Comparison of ENCODE assay signal across 8 cellular contexts in the genomic region with DNA sequence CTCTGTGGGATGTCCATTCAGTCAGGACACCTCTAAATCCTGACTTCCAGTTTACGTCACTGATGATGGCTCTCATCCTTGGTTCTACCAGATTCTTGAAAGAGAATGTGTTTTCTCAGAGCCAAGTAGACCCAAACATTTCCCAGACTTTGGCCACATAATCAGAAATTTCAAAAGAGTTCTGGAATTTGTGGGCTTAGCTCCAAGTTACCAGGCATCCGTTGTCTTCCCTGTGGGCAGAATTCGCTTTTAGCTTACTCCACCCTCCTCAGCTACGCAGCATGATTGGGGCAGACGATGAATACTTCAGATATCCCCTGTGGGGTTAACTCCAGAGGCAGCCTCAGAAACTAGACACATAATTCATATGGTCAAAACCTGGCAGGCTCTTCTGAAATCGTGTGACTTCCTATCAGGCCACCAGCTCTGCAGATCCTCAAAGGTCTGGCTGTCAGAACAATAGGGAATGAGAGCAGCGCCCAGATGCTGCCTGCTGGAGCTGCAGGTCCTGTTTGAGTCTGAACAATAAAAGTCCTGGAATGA. TPM values are rescaled to one million over a fixed set of nuclear protein-coding genes. Genes with fewer than 3 reads are reported as not detected.
DNase-seq lines count a peak whose midpoint lies in the region; ATAC-seq and TF ChIP-seq lines count a peak whose summit lies in the region.

No MANE protein-coding gene starts in this region.

- no peak overlapping the region for H3K9ac ChIP-seq in smooth muscle cell (ENCODE audit: low read depth)

- H3K4me1 ChIP-seq in right cardiac atrium (ENCODE audit: control insufficient read depth, insufficient read depth, low read length), result peaks cover 21% of the 10 kb centered on the region
- peaks cover 30% of the 10 kb centered on the region for H3K4me1 ChIP-seq in smooth muscle cell (ENCODE audit: low read depth)

- ATAC-seq in right cardiac atrium (peak; percentile 73 to 80), GM19395 (IDR thresholded peaks at IDR 0.05; ENCODE audit: unreplicated experiment) (no peak)

- H3K27me3 ChIP-seq in right cardiac atrium (ENCODE audit: control insufficient read depth, insufficient read depth) (no peaks in the 10 kb centered on the region), smooth muscle cell (ENCODE audit: low read depth) (no peaks in the 10 kb centered on the region)

- no peaks in the 10 kb centered on the region for H3K9me3 ChIP-seq in right cardiac atrium (ENCODE audit: control insufficient read depth, low read length)
- H3K9me3 ChIP-seq in smooth muscle cell (replicated peaks; ENCODE audit: low read depth), result no peaks in the 10 kb centered on the region

- DNase-seq in GM04504 (ENCODE audit: low read depth) (peak; percentile 98), right cardiac atrium (peak; percentile 58 to 75 (median 63)), smooth muscle cell (lab: John Stamatoyannopoulos, UW; ENCODE audit: unreplicated experiment) (no peak), HPDE6-E6E7 (ENCODE audit: extremely low spot score) (no peak), RPMI8226 (no peak)
- no peak for DNase-seq in activated CD4-positive, alpha-beta T cell treated with anti-CD3 and anti-CD28 coated beads for 48 hours

- 14% methylated on average over 7 of the region's 7 CpGs for WGBS in right cardiac atrium
- WGBS in smooth muscle cell (ENCODE audit: low lambda C conversion rate), result 33% methylated on average over 7 of the region's 7 CpGs

- peaks cover 4% of the 10 kb centered on the region for H3F3A ChIP-seq in smooth muscle cell (ENCODE audit: low read depth)

- H3K4me3 ChIP-seq in right cardiac atrium (ENCODE audit: low read length) (no peak overlapping the region), smooth muscle cell (no peak overlapping the region)

- no peaks in the 10 kb centered on the region for H3K36me3 ChIP-seq in smooth muscle cell (ENCODE audit: low read depth)

- peak overlapping the region; percentile 55 for H3K4me2 ChIP-seq in smooth muscle cell

- H2AFZ ChIP-seq in smooth muscle cell (ENCODE audit: low read depth), result no peak overlapping the region

- H3K79me2 ChIP-seq in smooth muscle cell (ENCODE audit: low read depth), result peaks cover 17% of the 10 kb centered on the region

- intact Hi-C loops in right cardiac atrium (cut with DNase I), result no loop called here

- H3K27ac ChIP-seq in angular gyrus (ENCODE audit: low read depth, low read length) (peak overlapping the region; percentile 10), right cardiac atrium (ENCODE audit: low read length) (peak overlapping the region; percentile 89), smooth muscle cell (ENCODE audit: low read depth) (peak overlapping the region; percentile 65)

- TF ChIP-seq CTCF in smooth muscle cell (IDR thresholded peaks at IDR 0.05; ENCODE audit: borderline replicate concordance, insufficient read depth, poor library complexity, severe bottlenecking), result no peak

- peaks cover 19% of the 10 kb centered on the region for H4K20me1 ChIP-seq in smooth muscle cell (ENCODE audit: low read depth)

RNA-seq across cellular contexts. Expression of gene CRTC3, which starts 30.6 kb away (rescaled TPM):
- 10 to 100 TPM; 27.2 to 35.5 (median 30.6) TPM for total RNA-seq in right cardiac atrium
- polyA plus RNA-seq in right cardiac atrium, result 15.1 TPM
- 11.7 and 12.2 TPM in 2 replicates for total RNA-seq in smooth muscle cell
- 12.5 and 17.6 TPM in 2 replicates for polyA plus RNA-seq in smooth muscle cell

Comparison
In these comparisons a context has a peak if more than half of its experiments do, and no peak if none do; other contexts are left out.
1. DNase-seq: peak in GM04504 (single experiment) and right cardiac atrium (3 of 3); none in smooth muscle cell (single experiment), HPDE6-E6E7 (single experiment), RPMI8226 (single experiment) and activated CD4-positive, alpha-beta T cell treated with anti-CD3 and anti-CD28 coated beads for 48 hours (single experiment).
2. H3K27ac ChIP-seq: peak in every context shown above with its lines; median percentile 89 in right cardiac atrium; 65 in smooth muscle cell; 10 in angular gyrus.